Comparison of ENCODE assay signal across 1 cellular context in genomic region chr12:23950775-23951391, GRCh38.
TF ChIP-seq lines count a peak whose summit lies in the region.

No MANE protein-coding gene starts in this region.

TF ChIP-seq in HepG2, 621 proteins besides CTCF, POLR2A, EP300 and RAD21 (continued from another document and continues in another):
- TF ChIP-seq HMGXB4 (CRISPR knock-in tag; IDR thresholded peaks at IDR 0.05; ENCODE audit: borderline replicate concordance in 1 of 2, low read depth in 1 of 2) (peak; percentile 16 to 63; a peak in 3 of 4 replicates), NONO (IDR thresholded peaks at IDR 0.05) (no peak), NONO (CRISPR knock-in tag; conservative IDR thresholded peaks at IDR 0.05) (peak; percentile 63; the same call in 1 of the 2 replicates), ZNF616 (CRISPR knock-in tag; IDR thresholded peaks at IDR 0.05; ENCODE audit: low read depth) (no peak), HOXA9 (CRISPR knock-in tag; IDR thresholded peaks at IDR 0.05; ENCODE audit: borderline replicate concordance) (0 out of 2 replicates have a peak, but pooled peaks have one; percentile 28), ZNF816 (CRISPR knock-in tag; IDR thresholded peaks at IDR 0.05; ENCODE audit: borderline replicate concordance) (peak; percentile 26; the same call in 1 of the 2 replicates), ATF6 (CRISPR knock-in tag; conservative IDR thresholded peaks at IDR 0.05) (0 out of 2 replicates have a peak, but pooled peaks have one; percentile 25), ZNF704 (CRISPR knock-in tag; IDR thresholded peaks at IDR 0.05; ENCODE audit: borderline replicate concordance) (0 out of 2 replicates have a peak, but pooled peaks have one; percentile 32), HNRNPK (IDR thresholded peaks at IDR 0.05; ENCODE audit: low read depth, low read length, poor library complexity, severe bottlenecking) (peak; percentile 80), NFIC (IDR thresholded peaks at IDR 0.05; ENCODE audit: low read length) (0 out of 2 replicates have a peak, but pooled peaks have one; percentile 10), SALL1 (CRISPR knock-in tag; IDR thresholded peaks at IDR 0.05) (peak; percentile 48; the same call in 1 of the 2 replicates), ZMYM4 (CRISPR knock-in tag; IDR thresholded peaks at IDR 0.05) (peak; percentile 64; the same call in 1 of the 2 replicates), ZNF883 (CRISPR knock-in tag; IDR thresholded peaks at IDR 0.05; ENCODE audit: not compliant biosample characterization) (no peak), YEATS2 (CRISPR knock-in tag; IDR thresholded peaks at IDR 0.05; ENCODE audit: borderline replicate concordance) (no peak), ZNF232 (CRISPR knock-in tag; IDR thresholded peaks at IDR 0.05; ENCODE audit: borderline replicate concordance) (0 out of 2 replicates have a peak, but pooled peaks have one; percentile 20), POLR2G (IDR thresholded peaks at IDR 0.05; ENCODE audit: low read depth, low read length) (peak; percentile 63), MAX (IDR thresholded peaks at IDR 0.05) (peak; percentile 60), HOXA3 (CRISPR knock-in tag; IDR thresholded peaks at IDR 0.05) (peak; percentile 47; the same call in 1 of the 2 replicates), ZNF788 (CRISPR knock-in tag; IDR thresholded peaks at IDR 0.05; ENCODE audit: borderline replicate concordance) (peak; percentile 53; the same call in 1 of the 2 replicates), RBFOX2 (IDR thresholded peaks at IDR 0.05; ENCODE audit: low read depth, low read length) (0 out of 2 replicates have a peak, but pooled peaks have one; percentile 2), FOXM1 (CRISPR knock-in tag; IDR thresholded peaks at IDR 0.05) (no peak), FOXO4 (CRISPR knock-in tag; conservative IDR thresholded peaks at IDR 0.05) (no peak), REPIN1 (CRISPR knock-in tag; IDR thresholded peaks at IDR 0.05; ENCODE audit: borderline replicate concordance, low read depth) (peak; percentile 20; the same call in 1 of the 2 replicates), MBD4 (IDR thresholded peaks at IDR 0.05; ENCODE audit: borderline replicate concordance, low read length) (no peak), SOX6 (IDR thresholded peaks at IDR 0.05) (no peak), SOX6 (CRISPR knock-in tag; IDR thresholded peaks at IDR 0.05) (peak; percentile 49), ZNF558 (CRISPR knock-in tag; IDR thresholded peaks at IDR 0.05; ENCODE audit: borderline replicate concordance) (no peak; the same call in 1 of the 2 replicates), DMAP1 (CRISPR knock-in tag; IDR thresholded peaks at IDR 0.05) (peak; percentile 41; the same call in 1 of the 2 replicates), ZSCAN21 (CRISPR knock-in tag; IDR thresholded peaks at IDR 0.05; ENCODE audit: borderline replicate concordance) (peak; percentile 42; the same call in 1 of the 2 replicates), ZNF605 (CRISPR knock-in tag; IDR thresholded peaks at IDR 0.05) (peak; percentile 56; the same call in 1 of the 2 replicates), ZNF724P (CRISPR knock-in tag; IDR thresholded peaks at IDR 0.05; ENCODE audit: borderline replicate concordance) (no peak), POLR2AphosphoS5 (IDR thresholded peaks at IDR 0.05; ENCODE audit: low read depth, low read length) (peak; percentile 28; the same call in 1 of the 2 replicates), PHF21A (CRISPR knock-in tag; IDR thresholded peaks at IDR 0.05) (0 out of 2 replicates have a peak, but pooled peaks have one; percentile 31), AKAP8 (CRISPR knock-in tag; IDR thresholded peaks at IDR 0.05) (0 out of 2 replicates have a peak, but pooled peaks have one; percentile 47), ZMYM3 (CRISPR knock-in tag; IDR thresholded peaks at IDR 0.05) (0 out of 2 replicates have a peak, but pooled peaks have one; percentile 33), DR1 (CRISPR knock-in tag; IDR thresholded peaks at IDR 0.05) (no peak), ZBTB43 (CRISPR knock-in tag; conservative IDR thresholded peaks at IDR 0.05) (peak; percentile 98), ZNF589 (CRISPR knock-in tag; conservative IDR thresholded peaks at IDR 0.05) (peak; percentile 63; the same call in 1 of the 2 replicates), ZNF225 (CRISPR knock-in tag; IDR thresholded peaks at IDR 0.05) (no peak), YEATS4 (CRISPR knock-in tag; IDR thresholded peaks at IDR 0.05; ENCODE audit: borderline replicate concordance) (0 out of 2 replicates have a peak, but pooled peaks have one; percentile 19)
- TF ChIP-seq, protein P1, sequence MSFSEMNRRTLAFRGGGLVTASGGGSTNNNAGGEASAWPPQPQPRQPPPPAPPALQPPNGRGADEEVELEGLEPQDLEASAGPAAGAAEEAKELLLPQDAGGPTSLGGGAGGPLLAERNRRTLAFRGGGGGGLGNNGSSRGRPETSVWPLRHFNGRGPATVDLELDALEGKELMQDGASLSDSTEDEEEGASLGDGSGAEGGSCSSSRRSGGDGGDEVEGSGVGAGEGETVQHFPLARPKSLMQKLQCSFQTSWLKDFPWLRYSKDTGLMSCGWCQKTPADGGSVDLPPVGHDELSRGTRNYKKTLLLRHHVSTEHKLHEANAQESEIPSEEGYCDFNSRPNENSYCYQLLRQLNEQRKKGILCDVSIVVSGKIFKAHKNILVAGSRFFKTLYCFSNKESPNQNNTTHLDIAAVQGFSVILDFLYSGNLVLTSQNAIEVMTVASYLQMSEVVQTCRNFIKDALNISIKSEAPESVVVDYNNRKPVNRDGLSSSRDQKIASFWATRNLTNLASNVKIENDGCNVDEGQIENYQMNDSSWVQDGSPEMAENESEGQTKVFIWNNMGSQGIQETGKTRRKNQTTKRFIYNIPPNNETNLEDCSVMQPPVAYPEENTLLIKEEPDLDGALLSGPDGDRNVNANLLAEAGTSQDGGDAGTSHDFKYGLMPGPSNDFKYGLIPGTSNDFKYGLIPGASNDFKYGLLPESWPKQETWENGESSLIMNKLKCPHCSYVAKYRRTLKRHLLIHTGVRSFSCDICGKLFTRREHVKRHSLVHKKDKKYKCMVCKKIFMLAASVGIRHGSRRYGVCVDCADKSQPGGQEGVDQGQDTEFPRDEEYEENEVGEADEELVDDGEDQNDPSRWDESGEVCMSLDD (CRISPR knock-in tag; IDR thresholded peaks at IDR 0.05; ENCODE audit: borderline replicate concordance) = no peak
- TF ChIP-seq, protein P2, sequence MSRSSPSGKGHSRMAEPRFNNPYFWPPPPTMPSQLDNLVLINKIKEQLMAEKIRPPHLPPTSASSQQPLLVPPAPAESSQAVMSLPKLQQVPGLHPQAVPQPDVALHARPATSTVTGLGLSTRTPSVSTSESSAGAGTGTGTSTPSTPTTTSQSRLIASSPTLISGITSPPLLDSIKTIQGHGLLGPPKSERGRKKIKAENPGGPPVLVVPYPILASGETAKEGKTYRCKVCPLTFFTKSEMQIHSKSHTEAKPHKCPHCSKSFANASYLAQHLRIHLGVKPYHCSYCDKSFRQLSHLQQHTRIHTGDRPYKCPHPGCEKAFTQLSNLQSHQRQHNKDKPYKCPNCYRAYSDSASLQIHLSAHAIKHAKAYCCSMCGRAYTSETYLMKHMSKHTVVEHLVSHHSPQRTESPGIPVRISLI (CRISPR knock-in tag; IDR thresholded peaks at IDR 0.05; ENCODE audit: borderline replicate concordance) = peak; percentile 60; the same call in 1 of the 2 replicates
- TF ChIP-seq, protein P3, sequence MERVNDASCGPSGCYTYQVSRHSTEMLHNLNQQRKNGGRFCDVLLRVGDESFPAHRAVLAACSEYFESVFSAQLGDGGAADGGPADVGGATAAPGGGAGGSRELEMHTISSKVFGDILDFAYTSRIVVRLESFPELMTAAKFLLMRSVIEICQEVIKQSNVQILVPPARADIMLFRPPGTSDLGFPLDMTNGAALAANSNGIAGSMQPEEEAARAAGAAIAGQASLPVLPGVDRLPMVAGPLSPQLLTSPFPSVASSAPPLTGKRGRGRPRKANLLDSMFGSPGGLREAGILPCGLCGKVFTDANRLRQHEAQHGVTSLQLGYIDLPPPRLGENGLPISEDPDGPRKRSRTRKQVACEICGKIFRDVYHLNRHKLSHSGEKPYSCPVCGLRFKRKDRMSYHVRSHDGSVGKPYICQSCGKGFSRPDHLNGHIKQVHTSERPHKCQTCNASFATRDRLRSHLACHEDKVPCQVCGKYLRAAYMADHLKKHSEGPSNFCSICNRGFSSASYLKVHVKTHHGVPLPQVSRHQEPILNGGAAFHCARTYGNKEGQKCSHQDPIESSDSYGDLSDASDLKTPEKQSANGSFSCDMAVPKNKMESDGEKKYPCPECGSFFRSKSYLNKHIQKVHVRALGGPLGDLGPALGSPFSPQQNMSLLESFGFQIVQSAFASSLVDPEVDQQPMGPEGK (CRISPR knock-in tag; IDR thresholded peaks at IDR 0.05) = peak; percentile 72; the same call in 1 of the 2 replicates
- TF ChIP-seq, protein P4, sequence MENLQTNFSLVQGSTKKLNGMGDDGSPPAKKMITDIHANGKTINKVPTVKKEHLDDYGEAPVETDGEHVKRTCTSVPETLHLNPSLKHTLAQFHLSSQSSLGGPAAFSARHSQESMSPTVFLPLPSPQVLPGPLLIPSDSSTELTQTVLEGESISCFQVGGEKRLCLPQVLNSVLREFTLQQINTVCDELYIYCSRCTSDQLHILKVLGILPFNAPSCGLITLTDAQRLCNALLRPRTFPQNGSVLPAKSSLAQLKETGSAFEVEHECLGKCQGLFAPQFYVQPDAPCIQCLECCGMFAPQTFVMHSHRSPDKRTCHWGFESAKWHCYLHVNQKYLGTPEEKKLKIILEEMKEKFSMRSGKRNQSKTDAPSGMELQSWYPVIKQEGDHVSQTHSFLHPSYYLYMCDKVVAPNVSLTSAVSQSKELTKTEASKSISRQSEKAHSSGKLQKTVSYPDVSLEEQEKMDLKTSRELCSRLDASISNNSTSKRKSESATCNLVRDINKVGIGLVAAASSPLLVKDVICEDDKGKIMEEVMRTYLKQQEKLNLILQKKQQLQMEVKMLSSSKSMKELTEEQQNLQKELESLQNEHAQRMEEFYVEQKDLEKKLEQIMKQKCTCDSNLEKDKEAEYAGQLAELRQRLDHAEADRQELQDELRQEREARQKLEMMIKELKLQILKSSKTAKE (CRISPR knock-in tag; IDR thresholded peaks at IDR 0.05; ENCODE audit: borderline replicate concordance) = peak; percentile 28; the same call in 1 of the 2 replicates
